In the genomic region with DNA sequence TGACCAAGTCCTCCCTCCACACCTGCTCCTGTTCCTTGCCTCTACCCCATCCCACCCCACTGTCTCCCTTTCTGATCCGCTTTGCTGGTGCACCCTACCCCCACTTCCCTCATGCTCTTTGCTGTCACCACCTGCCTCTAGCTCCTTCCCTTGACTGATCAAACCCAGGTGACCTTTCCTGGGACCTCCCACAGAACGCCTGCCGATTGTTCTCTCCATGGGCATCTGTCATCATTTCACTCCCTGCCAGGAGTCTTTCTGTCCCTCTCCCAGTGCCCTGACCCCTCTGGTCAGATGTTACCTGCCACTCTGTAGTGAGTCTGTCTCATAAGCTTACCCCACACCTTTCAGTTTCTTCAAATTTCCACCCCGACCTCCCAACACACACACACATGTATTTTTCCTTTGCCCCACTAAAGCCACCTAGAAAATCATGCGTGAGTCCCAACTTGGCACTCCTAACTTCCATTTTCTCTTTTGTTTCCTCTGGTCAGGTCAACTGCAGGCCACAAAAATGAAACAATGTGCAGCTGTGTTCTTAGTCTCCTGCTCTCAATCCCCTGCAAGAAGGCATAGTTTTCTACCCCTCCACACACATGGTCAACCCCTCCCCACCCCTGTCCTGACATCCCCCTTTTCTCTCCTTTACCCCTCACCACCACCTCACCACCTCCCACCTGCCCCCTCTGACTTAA, we compare ENCODE assay signal across 21 cellular contexts.
DNase-seq lines count a peak whose midpoint lies in the region; ATAC-seq and TF ChIP-seq lines count a peak whose summit lies in the region.
"Had no signal": no experiment of that assay in that cellular context is flagged by ENCODE, and none has a peak within 500 bp of the region (broad histone marks: within the 10 kb centered on the region; RNA-seq: fewer than 3 reads in every experiment).

No MANE protein-coding gene starts in this region.

- no peaks in the 10 kb centered on the region for H3K27me3 ChIP-seq in mammary epithelial cell (ENCODE audit: insufficient read depth, low read length)
- no peaks in the 10 kb centered on the region for H3K27me3 ChIP-seq in breast epithelium
- H3K27me3 ChIP-seq: body of pancreas had no signal

- ATAC-seq in stimulated activated effector memory CD8-positive, alpha-beta T cell treated with anti-CD3 and anti-CD28 coated beads, Interleukin-12 subunit alpha, Interleukin-12 subunit beta, amount 100 ng/mL, for 72 hours = no peak
- ATAC-seq: body of pancreas, GM23338 had no signal

- no peak overlapping the region for H2AFZ ChIP-seq in mammary epithelial cell (ENCODE audit: low read depth, low read length)
- H2AFZ ChIP-seq: GM23338 had no signal

- H3K4me1 ChIP-seq in mammary epithelial cell (ENCODE audit: insufficient read depth, low read length) = peaks cover 27% of the 10 kb centered on the region
- no peaks in the 10 kb centered on the region for H3K4me1 ChIP-seq in breast epithelium
- H3K4me1 ChIP-seq: body of pancreas had no signal

- H3K4me3 ChIP-seq in mammary epithelial cell (replicated peaks in 1 of 3; ENCODE audit: insufficient read depth in 1 of 3, low read depth in 2 of 3, low read length in 3 of 3) (no peak overlapping the region), breast epithelium (no peak overlapping the region)
- H3K4me3 ChIP-seq: body of pancreas, GM23338, lung had no signal

- TF ChIP-seq CTCF in mammary epithelial cell (conservative IDR thresholded peaks at IDR 0.05 in 1 of 2, IDR thresholded peaks at IDR 0.05 in 1 of 2; ENCODE audit: extremely low read depth in 1 of 2, insufficient read depth in 1 of 2, low read depth in 1 of 2, low read length in 2 of 2) (no peak), breast epithelium (IDR thresholded peaks at IDR 0.05) (no peak)

- no peak overlapping the region for H3K4me2 ChIP-seq in mammary epithelial cell (ENCODE audit: insufficient read depth, low read depth, low read length)
- H3K4me2 ChIP-seq: GM23338 had no signal

- in situ Hi-C loops in mammary epithelial cell (cut with MboI; ENCODE audit: low sequenced_read_pairs in 2 of 2) = no loop called here

- no peak overlapping the region for H3K4me3 Mint-ChIP-seq in stimulated activated effector memory CD8-positive, alpha-beta T cell treated with anti-CD3 and anti-CD28 coated beads, Interleukin-12 subunit alpha, Interleukin-12 subunit beta, amount 100 ng/mL, for 72 hours
- H3K4me3 Mint-ChIP-seq: activated naive CD8-positive, alpha-beta T cell treated with anti-CD3 and anti-CD28 coated beads, Interleukin-2, amount 10 ng/mL, durations not matched to agents 7 days and 5 days; GM23338 had no signal

- dilution Hi-C loops in mammary epithelial cell (cut with HindIII; ENCODE audit: low sequenced_read_pairs) = no loop called here

- H3K36me3 Mint-ChIP-seq in stimulated activated effector memory CD8-positive, alpha-beta T cell treated with anti-CD3 and anti-CD28 coated beads, Interleukin-12 subunit alpha, Interleukin-12 subunit beta, amount 100 ng/mL, for 72 hours = no peaks in the 10 kb centered on the region

- H3K27ac ChIP-seq in mammary epithelial cell (ENCODE audit: insufficient read depth, low read depth, low read length) (peak overlapping the region; percentile 86), breast epithelium (no peak overlapping the region)
- H3K27ac ChIP-seq: body of pancreas, HL-60 had no signal

- peak overlapping the region; percentile 27 for H3K27ac Mint-ChIP-seq in stimulated activated effector memory CD8-positive, alpha-beta T cell treated with anti-CD3 and anti-CD28 coated beads, Interleukin-12 subunit alpha, Interleukin-12 subunit beta, amount 100 ng/mL, for 72 hours
- H3K27ac Mint-ChIP-seq: activated naive CD8-positive, alpha-beta T cell treated with anti-CD3 and anti-CD28 coated beads, Interleukin-2, amount 10 ng/mL, durations not matched to agents 7 days and 5 days; GM23338 had no signal

- H4K20me1 ChIP-seq in mammary epithelial cell (ENCODE audit: insufficient read depth, low read length) = no peaks in the 10 kb centered on the region

- intact Hi-C loops in mammary epithelial cell (cut with micrococcal nuclease) = loop anchor here (2.0 kb wide), 1 partner anchor 105 kb away; no protein-coding TSS in a partner anchor
- intact Hi-C loops in breast epithelium (cut with DNase I; ENCODE audit: low total_unique reads) = no loop called here

- H3K4me1 Mint-ChIP-seq in stimulated activated effector memory CD8-positive, alpha-beta T cell treated with anti-CD3 and anti-CD28 coated beads, Interleukin-12 subunit alpha, Interleukin-12 subunit beta, amount 100 ng/mL, for 72 hours = peaks cover 39% of the 10 kb centered on the region
- H3K4me1 Mint-ChIP-seq: GM23338 had no signal

- H3K9ac ChIP-seq in mammary epithelial cell (ENCODE audit: insufficient read depth, low read length) = no peak overlapping the region

- H3K9me3 ChIP-seq in mammary epithelial cell (replicated peaks; ENCODE audit: insufficient read depth, low read length) (no peaks in the 10 kb centered on the region), breast epithelium (no peaks in the 10 kb centered on the region)
- H3K9me3 ChIP-seq: body of pancreas had no signal

- CTCF ChIA-PET in mammary epithelial cell (lab: Charles Lee; ENCODE audit: low non-redundant PET) = no interaction called here

- no peak for TF ChIP-seq POLR2A in breast epithelium (IDR thresholded peaks at IDR 0.05)

- DNase-seq in mammary epithelial cell = no peak
- no peak for DNase-seq in breast epithelium (ENCODE audit: low spot score in 2 of 2)
- DNase-seq in RPMI7951 (ENCODE audit: low read depth) = peak; percentile 46
- peak; percentile 53 for DNase-seq in fibroblast of peridontal ligament (ENCODE audit: extremely low read depth)
- DNase-seq in stimulated activated effector memory CD8-positive, alpha-beta T cell treated with anti-CD3 and anti-CD28 coated beads, Interleukin-12 subunit alpha, Interleukin-12 subunit beta, amount 100 ng/mL, for 72 hours (ENCODE audit: low spot score in 2 of 2) = no peak
- DNase-seq in HCEC 1CT = no peak
- no peak for DNase-seq in HuH-7.5 (ENCODE audit: low spot score)
- DNase-seq in NCI-H1092 treated with DMSO at 0.1 percent for 48 hours (lab: John Stamatoyannopoulos, UW) = no peak
- DNase-seq: activated CD4-positive, alpha-beta T cell treated with anti-CD3 and anti-CD28 coated beads, Interleukin-2, amount 50 U/mL, for 1 hour; activated CD8-positive, alpha-beta memory T cell treated with anti-CD3 and anti-CD28 coated beads, Interleukin-2, amount 50 U/mL, for 4 hours; activated naive CD8-positive, alpha-beta T cell treated with anti-CD3 and anti-CD28 coated beads, Interleukin-2, amount 10 ng/mL, durations not matched to agents 7 days and 5 days; body of pancreas; C1 segment of cervical spinal cord; cortex of kidney; hippocampal formation; naive B cell; NCI-H2081; OCI-M1 had no signal

- no peaks in the 10 kb centered on the region for H3K9me3 Mint-ChIP-seq in stimulated activated effector memory CD8-positive, alpha-beta T cell treated with anti-CD3 and anti-CD28 coated beads, Interleukin-12 subunit alpha, Interleukin-12 subunit beta, amount 100 ng/mL, for 72 hours
- H3K9me3 Mint-ChIP-seq: activated naive CD8-positive, alpha-beta T cell treated with anti-CD3 and anti-CD28 coated beads, Interleukin-2, amount 10 ng/mL, durations not matched to agents 7 days and 5 days; GM23338; naive B cell had no signal

- H3K79me2 ChIP-seq in mammary epithelial cell (ENCODE audit: insufficient read depth, low read length) = no peaks in the 10 kb centered on the region

- H3K36me3 ChIP-seq in mammary epithelial cell (ENCODE audit: insufficient read depth, low read length) (no peaks in the 10 kb centered on the region), breast epithelium (no peaks in the 10 kb centered on the region)

- BruUV-seq in mammary epithelial cell (replicated peaks; lab: Mats Ljungman, UMichigan) = no TSS peak

- WGBS in mammary epithelial cell (ENCODE audit: low coverage, missing lambda C conversion rate) = 96% methylated on average over 5 of the region's 5 CpGs

Comparison
In these comparisons a context has a peak if more than half of its experiments do, and no peak if none do; other contexts are left out.
1. DNase-seq: peak in RPMI7951 (single experiment) and fibroblast of peridontal ligament (single experiment); none in mammary epithelial cell (single experiment), breast epithelium (0 of 2), stimulated activated effector memory CD8-positive, alpha-beta T cell treated with anti-CD3 and anti-CD28 coated beads, Interleukin-12 subunit alpha, Interleukin-12 subunit beta, amount 100 ng/mL, for 72 hours (0 of 2), HCEC 1CT (single experiment), HuH-7.5 (single experiment) and NCI-H1092 treated with DMSO at 0.1 percent for 48 hours (single experiment).